In the genomic region with DNA sequence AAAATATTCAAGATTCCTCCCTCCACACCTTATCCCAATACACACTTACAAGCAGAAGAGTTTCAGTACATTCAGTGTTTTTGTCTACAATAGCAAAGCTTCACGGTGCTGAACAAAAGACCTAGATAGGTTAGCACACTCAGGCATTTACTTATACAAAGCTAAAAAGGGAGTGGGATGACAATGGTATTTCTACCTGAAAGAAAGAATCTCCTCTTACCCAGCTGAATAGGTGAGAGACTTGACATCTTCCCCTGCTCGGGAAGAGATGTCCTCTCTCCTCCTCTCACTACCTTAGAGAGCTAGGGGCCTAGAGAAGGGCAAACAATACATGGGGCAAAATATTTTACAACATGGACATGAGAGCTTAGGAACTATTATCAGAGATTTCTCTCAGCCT, we compare ENCODE assay signal across 24 cellular contexts. TPM values are rescaled to one million over a fixed set of nuclear protein-coding genes. Genes with fewer than 3 reads are reported as not detected.
DNase-seq lines count a peak whose midpoint lies in the region; ATAC-seq, FAIRE-seq and TF ChIP-seq lines count a peak whose summit lies in the region.
"Had no signal": no experiment of that assay in that cellular context is flagged by ENCODE, and none has a peak within 500 bp of the region (broad histone marks: within the 10 kb centered on the region; RNA-seq: fewer than 3 reads in every experiment).

No MANE protein-coding gene starts in this region.

- CTCF ChIA-PET in CD4-positive, alpha-beta T cell (lab: Charles Lee), result interaction anchor here (1.0 kb wide), 2 partner anchors 31 to 118 kb away, joined by 4 read pairs; no protein-coding TSS in a partner anchor
- CTCF ChIA-PET in H1 (lab: Charles Lee; ENCODE audit: partially characterized antibody), result interaction anchor here (0.6 to 7.0 kb wide), 11 partner anchors 9 to 124 kb away, joined by 3 to 84 read pairs (median 6); no protein-coding TSS in a partner anchor

- H3K36me3 ChIP-seq in H1 (ENCODE audit: control insufficient read depth in 2 of 4, insufficient read depth in 4 of 4, low read length in 3 of 4), result no peaks in the 10 kb centered on the region
- H3K36me3 ChIP-seq in neural progenitor cell, result no peaks in the 10 kb centered on the region
- no peaks in the 10 kb centered on the region for H3K36me3 ChIP-seq in prostate gland
- H3K36me3 ChIP-seq: SJSA1 had no signal

- H3K79me1 ChIP-seq in H9 (ENCODE audit: insufficient read depth, low read depth, low read length, poor library complexity, severe bottlenecking) (peaks cover 13% of the 10 kb centered on the region), H1 (ENCODE audit: low read depth, low read length) (peaks cover 8% of the 10 kb centered on the region)

- no CpG with 5 or more reads among the region's 2 CpGs for WGBS in H9 (ENCODE audit: extremely low coverage, insufficient read length, low lambda C conversion rate)
- 57% methylated on average over 2 of the region's 2 CpGs; no CpG with 5 or more reads in 1 of the 2 experiments for WGBS in H1 (ENCODE audit: extremely low coverage in 1 of 2, insufficient coverage in 1 of 2, insufficient read length in 1 of 2, insufficient replicate concordance in 2 of 2, low coverage in 1 of 2, low lambda C conversion rate in 2 of 2, missing lambda C conversion rate in 1 of 2), 2 experiments
- 66% methylated on average over 2 of the region's 2 CpGs for WGBS in prostate gland

- TF ChIP-seq EP300 in H1 (IDR thresholded peaks at IDR 0.05; ENCODE audit: borderline replicate concordance in 1 of 2, low read depth in 2 of 2, low read length in 2 of 2), result no peak

- H3K23ac ChIP-seq in H9 (ENCODE audit: insufficient read length, low read depth, low read length) (no peak overlapping the region), H1 (ENCODE audit: insufficient read length) (no peak overlapping the region)

- H4K91ac ChIP-seq in H9 (ENCODE audit: insufficient read length, low read depth, low read length) (no peak overlapping the region), H1 (replicated peaks; ENCODE audit: insufficient read length, low read length) (no peak overlapping the region)

- peaks cover 5% of the 10 kb centered on the region for H3K36me3 Mint-ChIP-seq in CD4-positive, alpha-beta T cell (ENCODE audit: low read depth)
- H3K36me3 Mint-ChIP-seq in H9 (ENCODE audit: insufficient read depth in 1 of 3, low read depth in 3 of 3), result 0 out of 7 replicates have a peak, but pooled peaks cover 0 to 4% (median 2%) of the 10 kb centered on the region in 3 experiments
- peaks cover 13% of the 10 kb centered on the region for H3K36me3 Mint-ChIP-seq in neural progenitor cell
- peaks cover 0 to 4% of the 10 kb centered on the region in 2 donors for H3K36me3 Mint-ChIP-seq in activated naive CD4-positive, alpha-beta T cell treated with anti-CD3 and anti-CD28 coated beads, Interleukin-2, amount 50 U/mL, for 72 hours

- peaks cover 69% of the 10 kb centered on the region for H3K4me1 Mint-ChIP-seq in CD4-positive, alpha-beta T cell (ENCODE audit: low read depth)
- H3K4me1 Mint-ChIP-seq in H9 (peaks cover 42 to 55% of the 10 kb centered on the region in 2 experiments), neural progenitor cell (peaks cover 13% of the 10 kb centered on the region)

- peak overlapping the region; percentile 15 for H3K27ac Mint-ChIP-seq in CD4-positive, alpha-beta T cell
- peak overlapping the region; percentile 29 to 81 (median 59); a peak in 6 of 7 replicates for H3K27ac Mint-ChIP-seq in H9
- no peak overlapping the region for H3K27ac Mint-ChIP-seq in neural progenitor cell
- no peak overlapping the region for H3K27ac Mint-ChIP-seq in activated naive CD4-positive, alpha-beta T cell treated with anti-CD3 and anti-CD28 coated beads, Interleukin-2, amount 50 U/mL, for 72 hours

- H3K4me1 ChIP-seq in H9 (ENCODE audit: insufficient read depth, low read length) (peaks cover 2% of the 10 kb centered on the region; the same call in 1 of the 2 replicates), H1 (replicated peaks in 1 of 4; ENCODE audit: control insufficient read depth in 3 of 4, insufficient read depth in 4 of 4, low read length in 3 of 4) (peaks cover 1 to 9% (median 4%) of the 10 kb centered on the region in 4 experiments; a peak in 4 of 7 replicates), neural progenitor cell (peaks cover 29% of the 10 kb centered on the region), prostate gland (replicated peaks) (no peaks in the 10 kb centered on the region)
- H3K4me1 ChIP-seq: SJSA1 had no signal

- H4K8ac ChIP-seq in H9 (replicated peaks; ENCODE audit: insufficient read length, low read depth, low read length) (no peak overlapping the region), H1 (ENCODE audit: extremely low read depth, insufficient read depth, low read length) (no peak overlapping the region)

- no peak overlapping the region for H2BK15ac ChIP-seq in H9 (ENCODE audit: low read depth, low read length)
- H2BK15ac ChIP-seq in H1 (ENCODE audit: low read length), result no peak overlapping the region

- H3K4me3 Mint-ChIP-seq in CD4-positive, alpha-beta T cell, result no peak overlapping the region
- H3K4me3 Mint-ChIP-seq in H9, result no peak overlapping the region
- H3K4me3 Mint-ChIP-seq in neural progenitor cell, result no peak overlapping the region

- H3K56ac ChIP-seq in H9 (ENCODE audit: insufficient read length, low read depth, low read length) (no peak overlapping the region), H1 (replicated peaks; ENCODE audit: insufficient read length, low read depth, low read length) (no peak overlapping the region)

- H3K27me3 Mint-ChIP-seq in CD4-positive, alpha-beta T cell, result no peaks in the 10 kb centered on the region
- H3K27me3 Mint-ChIP-seq in H9 (ENCODE audit: low read depth) (no peaks in the 10 kb centered on the region), neural progenitor cell (ENCODE audit: insufficient read depth, low read depth) (no peaks in the 10 kb centered on the region)

- H3K4ac ChIP-seq in H9 (ENCODE audit: low read depth, low read length) (no peak overlapping the region), H1 (replicated peaks; ENCODE audit: insufficient read length, low read depth, low read length) (no peak overlapping the region)

- DNase-seq in CD4-positive, alpha-beta T cell, result no peak
- DNase-seq in H9, result no peak
- no peak for DNase-seq in H1 (ENCODE audit: low read depth in 1 of 2, low spot score in 2 of 2)
- no peak for DNase-seq in neural progenitor cell (ENCODE audit: low spot score)
- no peak for DNase-seq in prostate gland (ENCODE audit: low spot score)
- DNase-seq in NCI-H748 treated with DMSO at 0.1 percent for 48 hours (lab: John Stamatoyannopoulos, UW), result no peak
- DNase-seq in activated naive CD4-positive, alpha-beta T cell treated with anti-CD3 and anti-CD28 coated beads, Interleukin-2, amount 50 U/mL, for 72 hours (ENCODE audit: low spot score in 2 of 2), result no peak
- DNase-seq: DMS 273 treated with DMSO at 0.1 percent for 48 hours, EL, GDM1, GM23248, Kasumi-1, NCI-H1105, NCI-H1436 treated with DMSO at 0.1 percent for 48 hours, NCI-H187 treated with DMSO at 0.1 percent for 48 hours, NCI-H446 treated with DMSO at 0.1 percent for 48 hours, NCI-H526, PC-9, Right ventricle myocardium superior, RPMI8226 had no signal

- TF ChIP-seq POLR2A in H1 (IDR thresholded peaks at IDR 0.05; ENCODE audit: control extremely low read depth in 1 of 2, low read depth in 2 of 2, low read length in 2 of 2), result no peak
- TF ChIP-seq POLR2A in prostate gland (IDR thresholded peaks at IDR 0.05), result no peak

- TF ChIP-seq CTCF in CD4-positive, alpha-beta T cell (IDR thresholded peaks at IDR 0.05), result no peak
- TF ChIP-seq CTCF in H9 (conservative IDR thresholded peaks at IDR 0.05), result no peak
- no peak for TF ChIP-seq CTCF in H1 (IDR thresholded peaks at IDR 0.05; ENCODE audit: control extremely low read depth in 1 of 3, insufficient read depth in 1 of 3, low read depth in 1 of 3, low read length in 3 of 3)
- no peak for TF ChIP-seq CTCF in neural progenitor cell (IDR thresholded peaks at IDR 0.05)
- TF ChIP-seq CTCF in prostate gland (IDR thresholded peaks at IDR 0.05), result no peak

- H2BK5ac ChIP-seq in H9 (ENCODE audit: insufficient read length, low read length) (no peak overlapping the region), H1 (ENCODE audit: low read depth, low read length) (no peak overlapping the region)

- H3K4me3 ChIP-seq in H1 (ENCODE audit: extremely low read depth in 1 of 4, insufficient read depth in 2 of 4, low read depth in 3 of 4, low read length in 4 of 4) (no peak overlapping the region), neural progenitor cell (no peak overlapping the region), prostate gland (no peak overlapping the region)
- H3K4me3 ChIP-seq: GM12878, GM23248, K562, PC-9, SJSA1 had no signal

- no peak for ATAC-seq in CD4-positive, alpha-beta T cell (ENCODE audit: poor library complexity)
- no peak for ATAC-seq in activated naive CD4-positive, alpha-beta T cell treated with anti-CD3 and anti-CD28 coated beads, Interleukin-2, amount 50 U/mL, for 72 hours
- ATAC-seq: GM12878, HCT116, K562 had no signal

- no peak for TF ChIP-seq RAD21 in H1 (IDR thresholded peaks at IDR 0.05 in 1 of 2, conservative IDR thresholded peaks at IDR 0.05 in 1 of 2; ENCODE audit: low read depth in 2 of 2, low read length in 2 of 2)

- H3K9me3 Mint-ChIP-seq in CD4-positive, alpha-beta T cell, result no peaks in the 10 kb centered on the region
- H3K9me3 Mint-ChIP-seq in H9 (no peaks in the 10 kb centered on the region), neural progenitor cell (peaks cover 3% of the 10 kb centered on the region)
- H3K9me3 Mint-ChIP-seq in activated naive CD4-positive, alpha-beta T cell treated with anti-CD3 and anti-CD28 coated beads, Interleukin-2, amount 50 U/mL, for 72 hours, result no peaks in the 10 kb centered on the region

- no peak overlapping the region for H3K14ac ChIP-seq in H9 (ENCODE audit: insufficient read depth, low read length)
- no peak overlapping the region for H3K14ac ChIP-seq in H1 (ENCODE audit: insufficient read length)

- H2BK120ac ChIP-seq in H9 (ENCODE audit: low read depth, low read length, poor library complexity, severe bottlenecking) (no peak overlapping the region), H1 (replicated peaks; ENCODE audit: low read depth, low read length) (no peak overlapping the region)

- no peaks in the 10 kb centered on the region for H3K27me3 ChIP-seq in CD4-positive, alpha-beta T cell (ENCODE audit: control insufficient read depth, insufficient read depth, low read length)
- H3K27me3 ChIP-seq in H9 (ENCODE audit: insufficient read depth, low read length) (no peaks in the 10 kb centered on the region), H1 (replicated peaks in 1 of 4; ENCODE audit: control insufficient read depth in 3 of 4, extremely low read depth in 1 of 4, insufficient read depth in 3 of 4, low read length in 3 of 4) (no peaks in the 10 kb centered on the region), neural progenitor cell (no peaks in the 10 kb centered on the region), prostate gland (replicated peaks; ENCODE audit: insufficient read depth) (no peaks in the 10 kb centered on the region)
- H3K27me3 ChIP-seq: SJSA1 had no signal

- H3K18ac ChIP-seq in H9 (ENCODE audit: insufficient read length, low read depth, low read length) (no peak overlapping the region), H1 (ENCODE audit: extremely low read depth, low read length) (no peak overlapping the region)

- no peaks in the 10 kb centered on the region for H3K9me3 ChIP-seq in CD4-positive, alpha-beta T cell (ENCODE audit: control insufficient read depth, low read length)
- H3K9me3 ChIP-seq in H9 (ENCODE audit: control insufficient read depth, low read depth, low read length) (no peaks in the 10 kb centered on the region), H1 (ENCODE audit: insufficient read depth in 2 of 2, low read depth in 1 of 2, low read length in 1 of 2) (no peaks in the 10 kb centered on the region), neural progenitor cell (ENCODE audit: low read depth) (no peaks in the 10 kb centered on the region), prostate gland (no peaks in the 10 kb centered on the region)
- H3K9me3 ChIP-seq: SJSA1 had no signal

- H3K27ac ChIP-seq in CD4-positive, alpha-beta T cell (ENCODE audit: low read depth, low read length), result no peak overlapping the region
- H3K27ac ChIP-seq in H9 (ENCODE audit: insufficient read length, low read depth, low read length) (no peak overlapping the region), H1 (ENCODE audit: low read depth, low read length) (0 out of 2 replicates have a peak overlapping the region, but pooled peaks have one; percentile 27), neural progenitor cell (peak overlapping the region; percentile 57), prostate gland (no peak overlapping the region)
- H3K27ac ChIP-seq: GM23248, PC-9, SJSA1 had no signal

- FAIRE-seq in H1 (lab: Jason Lieb, UNC), result no peak
- FAIRE-seq: GM12878, K562 had no signal

- peaks cover 5% of the 10 kb centered on the region; the same call in 1 of the 2 replicates for H3K79me2 ChIP-seq in H9 (ENCODE audit: insufficient read depth, low read length)
- peaks cover 0 to 94% of the 10 kb centered on the region in 2 experiments; a peak in 3 of 4 replicates for H3K79me2 ChIP-seq in H1 (ENCODE audit: control insufficient read depth in 1 of 2, insufficient read depth in 2 of 2, low read length in 2 of 2)
- peaks cover 99% of the 10 kb centered on the region for H3K79me2 ChIP-seq in neural progenitor cell (ENCODE audit: low read depth)

- no peak overlapping the region for H3T11ph ChIP-seq in H9 (ENCODE audit: low read length)

- no peaks in the 10 kb centered on the region for H3K23me2 ChIP-seq in H9 (ENCODE audit: insufficient read length, low read depth, low read length, poor library complexity, severe bottlenecking)
- no peaks in the 10 kb centered on the region for H3K23me2 ChIP-seq in H1 (ENCODE audit: low read depth, low read length)

- H2BK12ac ChIP-seq in H9 (ENCODE audit: insufficient read length, low read depth, low read length) (no peak overlapping the region), H1 (ENCODE audit: low read depth, low read length) (no peak overlapping the region)

- H4K5ac ChIP-seq in H9 (ENCODE audit: insufficient read length, low read depth, low read length) (no peak overlapping the region), H1 (ENCODE audit: insufficient read length, low read depth, low read length) (no peak overlapping the region)

- H2AK5ac ChIP-seq in H9 (ENCODE audit: insufficient read length, low read length), result no peak overlapping the region
- no peak overlapping the region for H2AK5ac ChIP-seq in H1 (ENCODE audit: low read depth, low read length)

- no peak overlapping the region for H3K9ac ChIP-seq in H9 (ENCODE audit: extremely low read depth, insufficient read length, low read length)
- no peak overlapping the region for H3K9ac ChIP-seq in H1 (replicated peaks in 1 of 4; ENCODE audit: extremely low read depth in 1 of 4, low read depth in 3 of 4, low read length in 3 of 4)
- H3K9ac ChIP-seq in neural progenitor cell, result no peak overlapping the region
- H3K9ac ChIP-seq: GM23248 had no signal

- H2BK20ac ChIP-seq in H9 (ENCODE audit: low read depth, low read length, poor library complexity, severe bottlenecking) (no peak overlapping the region), H1 (ENCODE audit: low read length) (no peak overlapping the region)

- no peak overlapping the region for H2AFZ ChIP-seq in H9 (ENCODE audit: low read length)
- no peak overlapping the region for H2AFZ ChIP-seq in H1 (ENCODE audit: low read length)
- no peak overlapping the region for H2AFZ ChIP-seq in neural progenitor cell (replicated peaks)
- H2AFZ ChIP-seq: GM23248, PC-9 had no signal

- H4K20me1 ChIP-seq in H9 (ENCODE audit: control insufficient read depth, insufficient read depth, insufficient read length) (no peaks in the 10 kb centered on the region), H1 (replicated peaks in 1 of 2; ENCODE audit: control insufficient read depth in 1 of 2, insufficient read depth in 2 of 2, low read length in 2 of 2) (peaks cover 10 to 14% of the 10 kb centered on the region in 2 experiments), neural progenitor cell (ENCODE audit: low read depth) (peaks cover 81% of the 10 kb centered on the region)

- H3K4me2 ChIP-seq in H9 (ENCODE audit: insufficient read depth, insufficient read length, low read length) (no peak overlapping the region), H1 (ENCODE audit: insufficient read depth in 1 of 2, low read depth in 2 of 2, low read length in 2 of 2) (peak overlapping the region in 1 of 2 experiments; percentile 10; a peak in 1 of 4 replicates), neural progenitor cell (peak overlapping the region; percentile 5)
- H3K4me2 ChIP-seq: PC-9 had no signal

- POLR2A ChIA-PET in CD4-positive, alpha-beta T cell (lab: Charles Lee), result interaction anchor here (1.3 kb wide), 1 partner anchor 19 kb away, joined by 4 read pairs; no protein-coding TSS in a partner anchor
- POLR2A ChIA-PET in H1 (lab: Charles Lee; ENCODE audit: partially characterized antibody), result interaction anchor here (1.0 to 2.5 kb wide), 7 partner anchors 8 to 287 kb away, joined by 3 to 8 read pairs (median 4); no protein-coding TSS in a partner anchor

- H3F3A ChIP-seq in neural progenitor cell (ENCODE audit: low read depth), result peaks cover 19% of the 10 kb centered on the region

- intact Hi-C loops in CD4-positive, alpha-beta T cell (cut with DNase I, micrococcal nuclease), result no loop called here
- intact Hi-C loops in prostate gland (cut with DNase I), result no loop called here

RNA-seq across cellular contexts. Expression of a gene that starts 38.5 kb away (rescaled TPM):
- 100 to 1,000 TPM in 1 of 2 experiments, 10 to 100 TPM in 1; 88.1 to 104 TPM for total RNA-seq in CD4-positive, alpha-beta T cell
- total RNA-seq in H9 (2021), result 58.8 and 60.2 TPM in 2 replicates
- 60.9 and 61.3 TPM in 2 replicates for total RNA-seq in H1 (2021; fragmentation: NEBNext Ultra II Directional; extraction: Animal tissue kit (Norgen Biotek cat#: 25700))
- 40.7 and 54.9 TPM in 2 replicates for polyA plus RNA-seq in H1 (2011; rRNA removed)
- 28.7 TPM for polyA plus RNA-seq in H1 (2011; cell fraction: cytosol; rRNA removed)
- 42.8 TPM for polyA plus RNA-seq in H1 (2011; cell fraction: nucleus; rRNA removed)
- polyA plus RNA-seq in H1 (2012, experiment 1 of 2), result 24.9 to 32.3 TPM (median 29.1 TPM) in 4 replicates
- 3.4 TPM for polyA plus RNA-seq in H1 (2012, experiment 2 of 2)
- polyA plus RNA-seq in H1 (2013, experiment 1 of 2), result 21.2 TPM
- polyA plus RNA-seq in H1 (2013, experiment 2 of 2), result 20.7 TPM
- polyA minus RNA-seq in H1 (2011; rRNA and poly(A)+ RNA removed), result 155 and 161 TPM in 2 replicates
- 40.3 TPM for polyA minus RNA-seq in H1 (2011; cell fraction: cytosol; rRNA and poly(A)+ RNA removed)
- polyA minus RNA-seq in H1 (2011; cell fraction: nucleus; rRNA and poly(A)+ RNA removed), result 57.0 TPM
- 49.8 and 63.8 TPM in 2 replicates for total RNA-seq in neural progenitor cell (ENCODE audit: low replicate concordance)
- 10 to 100 TPM; 27.8 to 99.6 TPM for total RNA-seq in prostate gland
- total RNA-seq in activated naive CD4-positive, alpha-beta T cell treated with anti-CD3 and anti-CD28 coated beads, Interleukin-2, amount 50 U/mL, for 72 hours, result 10 to 100 TPM; 31.6 to 35.8 TPM

Comparison
In these comparisons a context has a peak if more than half of its experiments do, and no peak if none do; other contexts are left out.
1. H3K27ac ChIP-seq: peak in H1 (single experiment) and neural progenitor cell (single experiment); none in CD4-positive, alpha-beta T cell (single experiment), H9 (single experiment) and prostate gland (0 of 2).
2. H3K27ac Mint-ChIP-seq: peak in CD4-positive, alpha-beta T cell (single experiment) and H9 (3 of 3); none in neural progenitor cell (single experiment) and activated naive CD4-positive, alpha-beta T cell treated with anti-CD3 and anti-CD28 coated beads, Interleukin-2, amount 50 U/mL, for 72 hours (0 of 2).